In genomic region chr17:75927286-75927922, GRCh38 we compare ENCODE assay signal across 9 cellular contexts. TPM values are rescaled to one million over a fixed set of nuclear protein-coding genes. Genes with fewer than 3 reads are reported as not detected.
DNase-seq lines count a peak whose midpoint lies in the region; ATAC-seq and TF ChIP-seq lines count a peak whose summit lies in the region.
"Had no signal": no experiment of that assay in that cellular context is flagged by ENCODE, and none has a peak within 500 bp of the region (broad histone marks: within the 10 kb centered on the region; RNA-seq: fewer than 3 reads in every experiment).

No MANE protein-coding gene starts in this region.

- WGBS in right lobe of liver (ENCODE audit: insufficient coverage, low coverage, low lambda C conversion rate, missing lambda C conversion rate): no CpG with 5 or more reads among the region's 6 CpGs
- WGBS in sigmoid colon, 2 donors: 42 to 68% methylated on average over 6 of the region's 6 CpGs

- TF ChIP-seq EP300 in sigmoid colon (IDR thresholded peaks at IDR 0.05): no peak

- H3K9me3 ChIP-seq in HCT116 (ENCODE audit: control insufficient read depth in 1 of 2, insufficient read depth in 1 of 2, low read depth in 1 of 2, low read length in 2 of 2) (no peaks in the 10 kb centered on the region), ascending aorta (no peaks in the 10 kb centered on the region), right lobe of liver (no peaks in the 10 kb centered on the region), sigmoid colon (no peaks in the 10 kb centered on the region)
- H3K9me3 ChIP-seq in CD8-positive, alpha-beta T cell (ENCODE audit: low read length): no peaks in the 10 kb centered on the region

- RAD21 ChIA-PET in HCT116 (lab: Charles Lee; ENCODE audit: low non-redundant PET in 1 of 2, low total read pairs in 2 of 2, uncharacterized antibody in 2 of 2, unreplicated experiment in 2 of 2): interaction anchor here in 1 of 2 experiments (1.0 kb wide), 1 partner anchor 155 kb away, joined by 3 read pairs; no protein-coding TSS in a partner anchor

- H2AFZ ChIP-seq in HCT116 (ENCODE audit: low read depth, low read length, poor library complexity, severe bottlenecking): no peak overlapping the region

- intact Hi-C loops in HCT116 (cut with micrococcal nuclease) (loop anchor here (1.0 kb wide), 1 partner anchor 22 kb away; no protein-coding TSS in a partner anchor), ascending aorta (cut with DNase I) (no loop called here), right lobe of liver (cut with DNase I) (no loop called here), sigmoid colon (cut with DNase I) (no loop called here)
- intact Hi-C loops in CD8-positive, alpha-beta T cell (cut with DNase I, micrococcal nuclease): no loop called here

- no peaks in the 10 kb centered on the region for H4K20me1 ChIP-seq in HCT116 (ENCODE audit: insufficient read depth)

- peak; percentile 52; the same call in 1 of the 2 replicates for TF ChIP-seq RAD21 in HCT116 (IDR thresholded peaks at IDR 0.05; ENCODE audit: low read depth)

- no peaks in the 10 kb centered on the region for H3K36me3 ChIP-seq in HCT116 (ENCODE audit: control insufficient read depth in 1 of 2, insufficient read depth in 2 of 2, low read length in 2 of 2)
- peaks cover 6 to 10% of the 10 kb centered on the region in 2 donors for H3K36me3 ChIP-seq in ascending aorta
- H3K36me3 ChIP-seq in right lobe of liver: no peaks in the 10 kb centered on the region
- peaks cover 13% of the 10 kb centered on the region for H3K36me3 ChIP-seq in CD8-positive, alpha-beta T cell (ENCODE audit: insufficient read depth, low read length)
- H3K36me3 ChIP-seq in sigmoid colon: peaks cover 0 to 26% (median 0%) of the 10 kb centered on the region in 4 donors

- no peaks in the 10 kb centered on the region for H3K79me2 ChIP-seq in HCT116 (ENCODE audit: insufficient read depth, low read length)

- H3K4me3 ChIP-seq in HCT116 (replicated peaks in 1 of 2; ENCODE audit: low read depth in 1 of 2, low read length in 2 of 2) (no peak overlapping the region), ascending aorta (no peak overlapping the region), right lobe of liver (no peak overlapping the region), sigmoid colon (no peak overlapping the region)
- no peak overlapping the region for H3K4me3 ChIP-seq in CD8-positive, alpha-beta T cell (ENCODE audit: low read depth, low read length)

- H3K27me3 ChIP-seq in HCT116 (ENCODE audit: insufficient read depth, low read length) (no peaks in the 10 kb centered on the region), ascending aorta (no peaks in the 10 kb centered on the region), right lobe of liver (no peaks in the 10 kb centered on the region), sigmoid colon (no peaks in the 10 kb centered on the region)
- H3K27me3 ChIP-seq in CD8-positive, alpha-beta T cell (ENCODE audit: insufficient read depth, low read length): no peaks in the 10 kb centered on the region

- no peaks in the 10 kb centered on the region for H3K27me3 Mint-ChIP-seq in CD8-positive, alpha-beta T cell (ENCODE audit: low read depth)
- no peaks in the 10 kb centered on the region for H3K27me3 Mint-ChIP-seq in effector memory CD8-positive, alpha-beta T cell
- no peaks in the 10 kb centered on the region for H3K27me3 Mint-ChIP-seq in activated CD8-positive, alpha-beta memory T cell treated with anti-CD3 and anti-CD28 coated beads, Interleukin-2, amount 10 ng/mL, durations not matched to agents 7 days and 5 days

- no peak for TF ChIP-seq POLR2A in HCT116 (IDR thresholded peaks at IDR 0.05; ENCODE audit: borderline replicate concordance, extremely low read depth, insufficient read depth, insufficient read length)
- TF ChIP-seq POLR2A in right lobe of liver (IDR thresholded peaks at IDR 0.05): no peak
- no peak for TF ChIP-seq POLR2A in sigmoid colon (IDR thresholded peaks at IDR 0.05)

- H3K4me2 ChIP-seq in HCT116 (ENCODE audit: low read length): no peak overlapping the region

- H3K36me3 Mint-ChIP-seq in CD8-positive, alpha-beta T cell: peaks cover 23% of the 10 kb centered on the region
- no peaks in the 10 kb centered on the region for H3K36me3 Mint-ChIP-seq in effector memory CD8-positive, alpha-beta T cell (ENCODE audit: insufficient read depth)
- H3K36me3 Mint-ChIP-seq in activated CD8-positive, alpha-beta memory T cell treated with anti-CD3 and anti-CD28 coated beads, Interleukin-2, amount 10 ng/mL, durations not matched to agents 7 days and 5 days: peaks cover 2% of the 10 kb centered on the region

- no peaks in the 10 kb centered on the region for H3K4me1 Mint-ChIP-seq in CD8-positive, alpha-beta T cell (ENCODE audit: low read depth)
- H3K4me1 Mint-ChIP-seq in effector memory CD8-positive, alpha-beta T cell (ENCODE audit: low read depth in 2 of 2): no peaks in the 10 kb centered on the region
- H3K4me1 Mint-ChIP-seq in activated CD8-positive, alpha-beta memory T cell treated with anti-CD3 and anti-CD28 coated beads, Interleukin-2, amount 10 ng/mL, durations not matched to agents 7 days and 5 days: no peaks in the 10 kb centered on the region

- no peaks in the 10 kb centered on the region for H3K9me2 ChIP-seq in HCT116 (ENCODE audit: insufficient read depth)

- no peak overlapping the region for H3K27ac Mint-ChIP-seq in CD8-positive, alpha-beta T cell
- H3K27ac Mint-ChIP-seq in effector memory CD8-positive, alpha-beta T cell: no peak overlapping the region
- H3K27ac Mint-ChIP-seq in activated CD8-positive, alpha-beta memory T cell treated with anti-CD3 and anti-CD28 coated beads, Interleukin-2, amount 10 ng/mL, durations not matched to agents 7 days and 5 days: no peak overlapping the region

- POLR2A ChIA-PET in HCT116 (lab: Charles Lee): interaction anchor here (1.2 to 2.2 kb wide), 2 partner anchors 14 to 22 kb away, joined by 4 to 6 read pairs; partner anchors contain the start of gene FBF1
- POLR2A ChIA-PET in CD8-positive, alpha-beta T cell (lab: Charles Lee): no interaction called here

- ATAC-seq in HCT116 (peak; percentile 94), right lobe of liver (peak in 3 of 4 donors; percentile 35 to 45 (median 40))
- no peak for ATAC-seq in CD8-positive, alpha-beta T cell
- ATAC-seq in effector memory CD8-positive, alpha-beta T cell (replicated peaks): no peak
- ATAC-seq in activated CD8-positive, alpha-beta memory T cell treated with anti-CD3 and anti-CD28 coated beads, Interleukin-2, amount 10 ng/mL, durations not matched to agents 7 days and 5 days: no peak

- H3K9ac ChIP-seq in HCT116 (ENCODE audit: low read length): no peak overlapping the region

- H3K4me3 Mint-ChIP-seq in CD8-positive, alpha-beta T cell: no peak overlapping the region
- H3K4me3 Mint-ChIP-seq in effector memory CD8-positive, alpha-beta T cell: no peak overlapping the region
- H3K4me3 Mint-ChIP-seq in activated CD8-positive, alpha-beta memory T cell treated with anti-CD3 and anti-CD28 coated beads, Interleukin-2, amount 10 ng/mL, durations not matched to agents 7 days and 5 days: no peak overlapping the region

- peak; percentile 48 for DNase-seq in COR-L47 (lab: John Stamatoyannopoulos, UW)
- peak; percentile 46 for DNase-seq in HCT116 (ENCODE audit: low read depth, low spot score)
- no peak for DNase-seq in ascending aorta (ENCODE audit: low spot score in 2 of 2)
- no peak for DNase-seq in right lobe of liver
- no peak for DNase-seq in CD8-positive, alpha-beta T cell
- no peak for DNase-seq in effector memory CD8-positive, alpha-beta T cell
- no peak for DNase-seq in activated CD8-positive, alpha-beta memory T cell treated with anti-CD3 and anti-CD28 coated beads, Interleukin-2, amount 10 ng/mL, durations not matched to agents 7 days and 5 days
- no peak for DNase-seq in sigmoid colon
- DNase-seq: GOT3 had no signal

- H3K9me3 Mint-ChIP-seq in CD8-positive, alpha-beta T cell: no peaks in the 10 kb centered on the region
- no peaks in the 10 kb centered on the region for H3K9me3 Mint-ChIP-seq in effector memory CD8-positive, alpha-beta T cell
- no peaks in the 10 kb centered on the region for H3K9me3 Mint-ChIP-seq in activated CD8-positive, alpha-beta memory T cell treated with anti-CD3 and anti-CD28 coated beads, Interleukin-2, amount 10 ng/mL, durations not matched to agents 7 days and 5 days (ENCODE audit: low read depth)

- CTCF ChIA-PET in HCT116 (lab: Charles Lee): interaction anchor here (0.6 to 2.2 kb wide), 11 partner anchors 10 to 162 kb away, joined by 3 to 18 read pairs (median 4); partner anchors contain the start of genes FBF1 and MRPL38
- CTCF ChIA-PET in CD8-positive, alpha-beta T cell (lab: Charles Lee): interaction anchor here (0.6 to 1.8 kb wide), 7 partner anchors 9 to 326 kb away, joined by 3 to 7 read pairs (median 3); no protein-coding TSS in a partner anchor
- CTCF ChIA-PET in activated CD8-positive, alpha-beta memory T cell treated with anti-CD3 and anti-CD28 coated beads, Interleukin-2, amount 10 ng/mL, durations not matched to agents 7 days and 5 days (lab: Charles Lee): interaction anchor here (0.6 to 2.5 kb wide), 9 partner anchors 11 to 170 kb away, joined by 3 to 10 read pairs (median 4); partner anchors contain the start of gene MRPL38

- TSS peak; percentile 37 for BruUV-seq in HCT116 (replicated peaks; lab: Mats Ljungman, UMichigan)

- peaks cover 0 to 8% of the 10 kb centered on the region in 2 experiments; a peak in 2 of 4 replicates for H3K4me1 ChIP-seq in HCT116 (ENCODE audit: control insufficient read depth in 1 of 2, insufficient read depth in 2 of 2, low read length in 2 of 2)
- H3K4me1 ChIP-seq in ascending aorta: no peaks in the 10 kb centered on the region
- H3K4me1 ChIP-seq in right lobe of liver: peaks cover 0 to 5% (median 4%) of the 10 kb centered on the region in 4 donors
- H3K4me1 ChIP-seq in CD8-positive, alpha-beta T cell (ENCODE audit: insufficient read depth, low read length): no peaks in the 10 kb centered on the region
- no peaks in the 10 kb centered on the region for H3K4me1 ChIP-seq in sigmoid colon

- H3K27ac ChIP-seq in HCT116 (ENCODE audit: low read depth, low read length): no peak overlapping the region
- H3K27ac ChIP-seq in ascending aorta: no peak overlapping the region
- H3K27ac ChIP-seq in right lobe of liver: no peak overlapping the region
- no peak overlapping the region for H3K27ac ChIP-seq in CD8-positive, alpha-beta T cell (ENCODE audit: low read depth, low read length)
- H3K27ac ChIP-seq in sigmoid colon: no peak overlapping the region

- TF ChIP-seq CTCF in HCT116 (IDR thresholded peaks at IDR 0.05 in 2 of 3, conservative IDR thresholded peaks at IDR 0.05 in 1 of 3; ENCODE audit: borderline replicate concordance in 1 of 3, insufficient read depth in 1 of 3, low read depth in 2 of 3, low read length in 2 of 3) (peak; percentile 48 to 60 (median 50)), ascending aorta (IDR thresholded peaks at IDR 0.05) (peak in 2 of 3 experiments; percentile 18 to 23), right lobe of liver (IDR thresholded peaks at IDR 0.05) (peak in 3 of 4 donors; percentile 19 to 34 (median 20)), sigmoid colon (IDR thresholded peaks at IDR 0.05) (peak in 1 of 4 experiments; percentile 32)
- TF ChIP-seq CTCF in CD8-positive, alpha-beta T cell (IDR thresholded peaks at IDR 0.05): no peak

RNA-seq across cellular contexts. Expression of gene FBF1, which starts 13.4 kb away (rescaled TPM):
- 22.8 TPM for total RNA-seq in HCT116 (2021; ENCODE audit: unreplicated experiment)
- polyA plus RNA-seq in HCT116 (2012): 10.1 and 10.6 TPM in 2 replicates
- total RNA-seq in ascending aorta: 8.9 TPM
- 1 to 10 TPM in 5 of 6 experiments, under 1 TPM in 1; 0.86 to 3.1 (median 2.7) TPM for total RNA-seq in right lobe of liver
- 10 to 100 TPM; 18.6 to 21.1 TPM for total RNA-seq in CD8-positive, alpha-beta T cell
- total RNA-seq in activated CD8-positive, alpha-beta memory T cell treated with anti-CD3 and anti-CD28 coated beads, Interleukin-2, amount 10 ng/mL, durations not matched to agents 7 days and 5 days: 10 to 100 TPM; 26.6 to 36.7 TPM
- 10 to 100 TPM in 1 of 4 donors, 1 to 10 TPM in 3; 4.4 to 16.6 (median 6.3) TPM for total RNA-seq in sigmoid colon
- 1 to 10 TPM; 1.2 to 9.0 (median 2.5) TPM for polyA plus RNA-seq in sigmoid colon

RNA-seq across cellular contexts. Expression of gene MRPL38, which starts 22.7 kb away (rescaled TPM):
- total RNA-seq in HCT116 (2021; ENCODE audit: unreplicated experiment) (219 TPM), ascending aorta (31.9 TPM), right lobe of liver (10 to 100 TPM; 46.1 to 79.8 (median 57.3) TPM), sigmoid colon (10 to 100 TPM; 32.8 to 50.6 (median 41.8) TPM)
- 114 and 130 TPM in 2 replicates for polyA plus RNA-seq in HCT116 (2012)
- 100 to 1,000 TPM; 171 to 181 TPM for total RNA-seq in CD8-positive, alpha-beta T cell
- total RNA-seq in activated CD8-positive, alpha-beta memory T cell treated with anti-CD3 and anti-CD28 coated beads, Interleukin-2, amount 10 ng/mL, durations not matched to agents 7 days and 5 days: 100 to 1,000 TPM; 115 to 139 TPM
- 10 to 100 TPM; 55.9 to 71.5 (median 57.1) TPM for polyA plus RNA-seq in sigmoid colon

RNA-seq across cellular contexts. Expression of gene TRIM65, which starts 30.7 kb away (rescaled TPM):
- total RNA-seq in HCT116 (2021; ENCODE audit: unreplicated experiment): 53.0 TPM
- 26.3 and 29.9 TPM in 2 replicates for polyA plus RNA-seq in HCT116 (2012)
- total RNA-seq in ascending aorta: 43.3 TPM
- 1 to 10 TPM; 5.9 to 8.1 (median 7.6) TPM for total RNA-seq in right lobe of liver
- 10 to 100 TPM; 13.6 to 15.1 TPM for total RNA-seq in CD8-positive, alpha-beta T cell
- total RNA-seq in activated CD8-positive, alpha-beta memory T cell treated with anti-CD3 and anti-CD28 coated beads, Interleukin-2, amount 10 ng/mL, durations not matched to agents 7 days and 5 days: 10 to 100 TPM; 33.3 to 33.6 TPM
- total RNA-seq in sigmoid colon: 10 to 100 TPM; 22.4 to 27.5 (median 25.1) TPM
- polyA plus RNA-seq in sigmoid colon: 10 to 100 TPM in 2 of 3 donors, 1 to 10 TPM in 1; 7.2 to 19.1 (median 10.2) TPM

RNA-seq across cellular contexts. Expression of gene TRIM47, which starts 49.0 kb away (rescaled TPM):
- 86.7 TPM for total RNA-seq in HCT116 (2021; ENCODE audit: unreplicated experiment)
- 49.9 and 67.2 TPM in 2 replicates for polyA plus RNA-seq in HCT116 (2012)
- 132 TPM for total RNA-seq in ascending aorta
- 10 to 100 TPM in 5 of 6 experiments, 1 to 10 TPM in 1; 9.1 to 27.0 (median 21.5) TPM for total RNA-seq in right lobe of liver
- 1 to 10 TPM; 1.6 to 1.7 TPM for total RNA-seq in CD8-positive, alpha-beta T cell
- total RNA-seq in activated CD8-positive, alpha-beta memory T cell treated with anti-CD3 and anti-CD28 coated beads, Interleukin-2, amount 10 ng/mL, durations not matched to agents 7 days and 5 days: 10 to 100 TPM; 13.4 to 24.3 TPM
- 10 to 100 TPM; 27.8 to 40.9 (median 37.2) TPM for total RNA-seq in sigmoid colon
- 10 to 100 TPM; 28.7 to 41.0 (median 39.0) TPM for polyA plus RNA-seq in sigmoid colon

RNA-seq across cellular contexts. Expression of gene ACOX1, which starts 51.6 kb away (rescaled TPM):
- total RNA-seq in HCT116 (2021; ENCODE audit: unreplicated experiment) (50.2 TPM), ascending aorta (18.5 TPM), right lobe of liver (100 to 1,000 TPM; 112 to 202 (median 190) TPM), sigmoid colon (10 to 100 TPM; 32.7 to 38.9 (median 36.5) TPM)
- polyA plus RNA-seq in HCT116 (2012): 25.1 and 34.4 TPM in 2 replicates
- total RNA-seq in CD8-positive, alpha-beta T cell: 10 to 100 TPM; 18.2 to 20.4 TPM
- 10 to 100 TPM; 28.8 to 33.8 TPM for total RNA-seq in activated CD8-positive, alpha-beta memory T cell treated with anti-CD3 and anti-CD28 coated beads, Interleukin-2, amount 10 ng/mL, durations not matched to agents 7 days and 5 days
- polyA plus RNA-seq in sigmoid colon: 10 to 100 TPM; 31.3 to 93.2 (median 32.4) TPM

Comparison
In these comparisons a context has a peak if more than half of its experiments do, and no peak if none do; other contexts are left out.
1. DNase-seq: peak in COR-L47 (single experiment) and HCT116 (single experiment); none in ascending aorta (0 of 2), right lobe of liver (0 of 3), CD8-positive, alpha-beta T cell (0 of 7), effector memory CD8-positive, alpha-beta T cell (0 of 3), activated CD8-positive, alpha-beta memory T cell treated with anti-CD3 and anti-CD28 coated beads, Interleukin-2, amount 10 ng/mL, durations not matched to agents 7 days and 5 days (single experiment) and sigmoid colon (single experiment).
2. ATAC-seq: peak in HCT116 (single experiment) and right lobe of liver (3 of 4); none in CD8-positive, alpha-beta T cell (single experiment), effector memory CD8-positive, alpha-beta T cell (single experiment) and activated CD8-positive, alpha-beta memory T cell treated with anti-CD3 and anti-CD28 coated beads, Interleukin-2, amount 10 ng/mL, durations not matched to agents 7 days and 5 days (single experiment).